Comparison of ENCODE assay signal across 1 cellular context in the genomic region with DNA sequence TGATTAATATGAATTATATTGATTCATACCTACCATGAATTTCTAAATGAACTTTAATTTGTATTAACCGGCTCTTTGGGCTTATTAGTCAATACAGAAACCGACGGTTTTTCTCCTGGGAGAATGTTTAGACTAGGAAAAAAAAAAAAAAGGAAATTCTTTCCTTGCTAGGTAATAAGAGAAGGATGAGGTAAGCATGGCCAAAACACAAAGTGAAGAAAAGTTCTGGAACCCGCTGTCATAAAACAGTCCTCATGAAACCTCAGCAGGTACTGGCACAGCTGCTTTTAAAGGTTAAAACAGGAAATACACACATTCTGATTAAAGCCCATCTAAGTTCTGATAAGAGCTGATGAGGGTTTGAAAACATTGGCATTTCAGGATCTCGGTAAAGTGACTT.
TF ChIP-seq lines count a peak whose summit lies in the region.

No MANE protein-coding gene starts in this region.

TF ChIP-seq in endothelial cell of umbilical vein, 7 proteins besides CTCF, POLR2A, EP300 and RAD21:
- TF ChIP-seq GATA2 (IDR thresholded peaks at IDR 0.05; ENCODE audit: insufficient read depth, insufficient read length, low read depth, low read length): no peak
